ENCODE assay signal across 22 cellular contexts in genomic region chr2:98009887-98010760, GRCh38. TPM values are rescaled to one million over a fixed set of nuclear protein-coding genes. Genes with fewer than 3 reads are reported as not detected.
DNase-seq lines count a peak whose midpoint lies in the region; ATAC-seq and TF ChIP-seq lines count a peak whose summit lies in the region.
"Had no signal": no experiment of that assay in that cellular context is flagged by ENCODE, and none has a peak within 500 bp of the region (broad histone marks: within the 10 kb centered on the region; RNA-seq: fewer than 3 reads in every experiment).

No MANE protein-coding gene starts in this region.

- no peak overlapping the region for H3K4me3 ChIP-seq in gastroesophageal sphincter

- H3K27me3 ChIP-seq in gastroesophageal sphincter = no peaks in the 10 kb centered on the region

- peak overlapping the region; percentile 31 for H3K27ac Mint-ChIP-seq in activated T-helper 2 cell treated with anti-CD3 and anti-CD28 coated beads, Interferon-gamma antibody, Interleukin-2, Interleukin-4, amounts not matched to agents 10 μg/mL and 5 μg/mL and 100 μg/mL, durations not matched to agents 14 hours and 24 hours and 36 hours
- H3K27ac Mint-ChIP-seq in stimulated activated naive B cell treated with anti-CD40 and anti-IgM and Interleukin-4, amounts not matched to agents 10 μg/mL and 1 μg/mL and 100 μg/mL, for 72 hours = peak overlapping the region; percentile 78
- H3K27ac Mint-ChIP-seq: activated naive CD8-positive, alpha-beta T cell; T-helper 17 cell had no signal

- no peak for TF ChIP-seq POLR2A in gastroesophageal sphincter (IDR thresholded peaks at IDR 0.05)

- no peaks in the 10 kb centered on the region for H3K9me3 Mint-ChIP-seq in activated T-helper 2 cell treated with anti-CD3 and anti-CD28 coated beads, Interferon-gamma antibody, Interleukin-2, Interleukin-4, amounts not matched to agents 10 μg/mL and 5 μg/mL and 100 μg/mL, durations not matched to agents 14 hours and 24 hours and 36 hours
- no peaks in the 10 kb centered on the region for H3K9me3 Mint-ChIP-seq in stimulated activated naive B cell treated with anti-CD40 and anti-IgM and Interleukin-4, amounts not matched to agents 10 μg/mL and 1 μg/mL and 100 μg/mL, for 72 hours
- H3K9me3 Mint-ChIP-seq: CD8-positive, alpha-beta memory T cell; central memory CD8-positive, alpha-beta T cell had no signal

- ATAC-seq in Right ventricle myocardium superior (ENCODE audit: poor library complexity) (peak; percentile 44), Right ventricle myocardium inferior (no peak), left cardiac atrium (peak; percentile 27 to 29), gastroesophageal sphincter (no peak)
- no peak for ATAC-seq in stimulated activated naive B cell treated with anti-CD40 and anti-IgM and Interleukin-4, amounts not matched to agents 10 μg/mL and 1 μg/mL and 100 μg/mL, for 72 hours (replicated peaks)
- ATAC-seq: T-helper 17 cell had no signal

- DNase-seq in Right ventricle myocardium superior = no peak
- DNase-seq in Right ventricle myocardium inferior (ENCODE audit: missing footprints) = no peak
- no peak for DNase-seq in activated T-helper 2 cell treated with anti-CD3 and anti-CD28 coated beads, Interferon-gamma antibody, Interleukin-2, Interleukin-4, amounts not matched to agents 10 μg/mL and 5 μg/mL and 100 μg/mL, durations not matched to agents 14 hours and 24 hours and 36 hours (ENCODE audit: low spot score)
- no peak for DNase-seq in left cardiac atrium
- DNase-seq in stimulated activated naive B cell treated with anti-CD40 and anti-IgM and Interleukin-4, amounts not matched to agents 10 μg/mL and 1 μg/mL and 100 μg/mL, for 72 hours = no peak
- no peak for DNase-seq in AML-193 (lab: John Stamatoyannopoulos, UW)
- DNase-seq in NCI-H2171 (lab: John Stamatoyannopoulos, UW) = no peak
- DNase-seq: activated CD4-positive, CD25-positive, alpha-beta regulatory T cell treated with anti-CD3 and anti-CD28 coated beads, Interleukin-2, amount 50 U/mL, for 72 hours; activated CD8-positive, alpha-beta memory T cell treated with anti-CD3 and anti-CD28 coated beads, Interleukin-2, amount 50 U/mL, for 48 hours; CD8-positive, alpha-beta memory T cell; glutamatergic neuron; kidney; midbrain; NCI-H1048; NCI-H2171 treated with DMSO at 0.1 percent for 48 hours; nucleus accumbens; SHP77 treated with DMSO at 0.1 percent for 48 hours; stimulated activated CD4-positive, alpha-beta T cell treated with anti-CD3 and anti-CD28 coated beads, Interleukin-12 subunit alpha, Interleukin-12 subunit beta, amount 100 ng/mL, for 4 hours; T-helper 17 cell had no signal

- H3K36me3 Mint-ChIP-seq in activated T-helper 2 cell treated with anti-CD3 and anti-CD28 coated beads, Interferon-gamma antibody, Interleukin-2, Interleukin-4, amounts not matched to agents 10 μg/mL and 5 μg/mL and 100 μg/mL, durations not matched to agents 14 hours and 24 hours and 36 hours (ENCODE audit: low read depth) = no peaks in the 10 kb centered on the region
- no peaks in the 10 kb centered on the region for H3K36me3 Mint-ChIP-seq in stimulated activated naive B cell treated with anti-CD40 and anti-IgM and Interleukin-4, amounts not matched to agents 10 μg/mL and 1 μg/mL and 100 μg/mL, for 72 hours
- H3K36me3 Mint-ChIP-seq: activated naive CD8-positive, alpha-beta T cell; CD8-positive, alpha-beta memory T cell had no signal

- no peaks in the 10 kb centered on the region for H3K36me3 ChIP-seq in gastroesophageal sphincter

- intact Hi-C loops in Right ventricle myocardium superior (cut with DNase I) = no loop called here
- intact Hi-C loops in Right ventricle myocardium inferior (cut with DNase I) = loop anchor here (5.0 kb wide), 1 partner anchor 152 kb away; no protein-coding TSS in a partner anchor
- intact Hi-C loops in activated T-helper 2 cell treated with anti-CD3 and anti-CD28 coated beads, Interferon-gamma antibody, Interleukin-2, Interleukin-4, amounts not matched to agents 10 μg/mL and 5 μg/mL and 100 μg/mL, durations not matched to agents 14 hours and 24 hours and 36 hours (cut with micrococcal nuclease) = loop anchor here (5.0 to 10.0 kb wide), 3 partner anchors 75 to 348 kb away; partner anchors contain the start of genes ACTR1B and VWA3B
- intact Hi-C loops in left cardiac atrium (cut with DNase I) = no loop called here

- no peak for TF ChIP-seq CTCF in gastroesophageal sphincter (IDR thresholded peaks at IDR 0.05)

- WGBS in gastroesophageal sphincter (ENCODE audit: low coverage in 1 of 2), 2 donors = 79 to 89% methylated on average over 7 to 10 of the region's 10 CpGs

- H3K9me3 ChIP-seq in gastroesophageal sphincter = no peaks in the 10 kb centered on the region

- no peaks in the 10 kb centered on the region for H3K27me3 Mint-ChIP-seq in activated T-helper 2 cell treated with anti-CD3 and anti-CD28 coated beads, Interferon-gamma antibody, Interleukin-2, Interleukin-4, amounts not matched to agents 10 μg/mL and 5 μg/mL and 100 μg/mL, durations not matched to agents 14 hours and 24 hours and 36 hours (ENCODE audit: low read depth)
- H3K27me3 Mint-ChIP-seq in stimulated activated naive B cell treated with anti-CD40 and anti-IgM and Interleukin-4, amounts not matched to agents 10 μg/mL and 1 μg/mL and 100 μg/mL, for 72 hours = no peaks in the 10 kb centered on the region
- H3K27me3 Mint-ChIP-seq: central memory CD8-positive, alpha-beta T cell had no signal

- no peak overlapping the region for H3K27ac ChIP-seq in gastroesophageal sphincter

- H3K4me1 Mint-ChIP-seq in activated T-helper 2 cell treated with anti-CD3 and anti-CD28 coated beads, Interferon-gamma antibody, Interleukin-2, Interleukin-4, amounts not matched to agents 10 μg/mL and 5 μg/mL and 100 μg/mL, durations not matched to agents 14 hours and 24 hours and 36 hours (ENCODE audit: low read depth) = peaks cover 28% of the 10 kb centered on the region
- peaks cover 34 to 68% of the 10 kb centered on the region in 2 donors for H3K4me1 Mint-ChIP-seq in stimulated activated naive B cell treated with anti-CD40 and anti-IgM and Interleukin-4, amounts not matched to agents 10 μg/mL and 1 μg/mL and 100 μg/mL, for 72 hours
- H3K4me1 Mint-ChIP-seq: central memory CD8-positive, alpha-beta T cell had no signal

- no peak overlapping the region for H3K4me3 Mint-ChIP-seq in activated T-helper 2 cell treated with anti-CD3 and anti-CD28 coated beads, Interferon-gamma antibody, Interleukin-2, Interleukin-4, amounts not matched to agents 10 μg/mL and 5 μg/mL and 100 μg/mL, durations not matched to agents 14 hours and 24 hours and 36 hours (ENCODE audit: low read depth)
- H3K4me3 Mint-ChIP-seq in stimulated activated naive B cell treated with anti-CD40 and anti-IgM and Interleukin-4, amounts not matched to agents 10 μg/mL and 1 μg/mL and 100 μg/mL, for 72 hours = peak overlapping the region; percentile 15 to 72
- H3K4me3 Mint-ChIP-seq: activated naive CD8-positive, alpha-beta T cell; CD8-positive, alpha-beta memory T cell; central memory CD8-positive, alpha-beta T cell; T-helper 17 cell had no signal

- H3K4me1 ChIP-seq in gastroesophageal sphincter = peaks cover 0 to 4% (median 0%) of the 10 kb centered on the region in 3 donors

- TF ChIP-seq EP300 in gastroesophageal sphincter (IDR thresholded peaks at IDR 0.05) = no peak

RNA-seq across cellular contexts. Expression of gene TMEM131, which starts 14.4 kb away (rescaled TPM):
- total RNA-seq in Right ventricle myocardium superior = 26.7 TPM
- 26.0 TPM for total RNA-seq in Right ventricle myocardium inferior
- 39.3 and 39.9 TPM in 2 replicates for total RNA-seq in activated T-helper 2 cell treated with anti-CD3 and anti-CD28 coated beads, Interferon-gamma antibody, Interleukin-2, Interleukin-4, amounts not matched to agents 10 μg/mL and 5 μg/mL and 100 μg/mL, durations not matched to agents 14 hours and 24 hours and 36 hours
- 10 to 100 TPM; 26.2 to 26.5 TPM for total RNA-seq in left cardiac atrium
- 10 to 100 TPM; 32.0 to 46.4 (median 33.9) TPM for total RNA-seq in gastroesophageal sphincter

Comparison
In these comparisons a context has a peak if more than half of its experiments do, and no peak if none do; other contexts are left out.
1. ATAC-seq: peak in Right ventricle myocardium superior (single experiment) and left cardiac atrium (2 of 2); none in Right ventricle myocardium inferior (single experiment), stimulated activated naive B cell treated with anti-CD40 and anti-IgM and Interleukin-4, amounts not matched to agents 10 μg/mL and 1 μg/mL and 100 μg/mL, for 72 hours (0 of 2) and gastroesophageal sphincter (single experiment).
2. intact Hi-C loops: an anchor here in Right ventricle myocardium inferior (5.0 kb wide) and activated T-helper 2 cell treated with anti-CD3 and anti-CD28 coated beads, Interferon-gamma antibody, Interleukin-2, Interleukin-4, amounts not matched to agents 10 μg/mL and 5 μg/mL and 100 μg/mL, durations not matched to agents 14 hours and 24 hours and 36 hours (5.0 to 10.0 kb wide); none called in Right ventricle myocardium superior and left cardiac atrium.